22 cellular contexts compared by ENCODE assay signal in the genomic region with DNA sequence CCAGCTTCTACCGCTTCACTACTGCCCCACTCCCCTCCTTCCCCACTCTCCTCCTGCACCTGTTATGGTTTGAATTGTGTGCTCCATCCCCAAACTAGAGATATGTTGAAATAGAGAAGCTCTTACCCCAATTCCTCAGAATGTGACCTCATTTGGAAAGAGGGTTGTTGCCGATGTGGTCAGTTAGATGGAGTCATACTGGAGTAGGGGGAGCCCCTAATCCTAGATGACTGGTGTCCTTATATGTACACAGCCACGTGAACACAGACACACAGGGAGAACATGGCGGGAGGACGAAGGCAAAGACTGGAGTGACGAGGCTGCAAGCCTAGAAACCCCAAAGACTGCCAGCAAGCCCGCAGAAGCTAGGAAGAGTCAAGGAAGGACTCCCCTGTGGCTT.
"Had no signal": no experiment of that assay in that cellular context is flagged by ENCODE, and none has a peak within 500 bp of the region (broad histone marks: within the 10 kb centered on the region; RNA-seq: fewer than 3 reads in every experiment).

No MANE protein-coding gene starts in this region.

- H3K4me3 Mint-ChIP-seq: effector memory CD8-positive, alpha-beta T cell; naive thymus-derived CD8-positive, alpha-beta T cell; nephron progenitor cell; stimulated activated memory B cell treated with anti-CD40 and anti-IgM and Interleukin-4, amounts not matched to agents 10 μg/mL and 1 μg/mL and 100 μg/mL, for 72 hours had no signal

- DNase-seq: cortex of kidney; effector memory CD8-positive, alpha-beta T cell; head of caudate nucleus; left ventricle myocardium superior; lower lobe of right lung; naive thymus-derived CD8-positive, alpha-beta T cell; nephron progenitor cell; occipital lobe; ovary; posterior cingulate gyrus; psoas muscle; right cardiac atrium; sigmoid colon; stimulated activated CD4-positive, alpha-beta T cell treated with anti-CD3 and anti-CD28 coated beads, Interleukin-2, amount 100 ng/mL, for 24 hours; stimulated activated CD4-positive, alpha-beta T cell treated with anti-CD3 and anti-CD28 coated beads, Interleukin-4, amount 100 ng/mL, for 24 hours; stomach; thyroid gland; trophoblast cell had no signal

- H3K36me3 Mint-ChIP-seq: naive thymus-derived CD8-positive, alpha-beta T cell had no signal

- ATAC-seq: effector memory CD8-positive, alpha-beta T cell; left ventricle myocardium superior; lower lobe of right lung; naive thymus-derived CD8-positive, alpha-beta T cell; psoas muscle; right cardiac atrium; stimulated activated memory B cell treated with anti-CD40 and anti-IgM and Interleukin-4, amounts not matched to agents 10 μg/mL and 1 μg/mL and 100 μg/mL, for 72 hours had no signal

- H3K9me3 Mint-ChIP-seq: effector memory CD8-positive, alpha-beta T cell had no signal

- H3K27ac Mint-ChIP-seq: effector memory CD8-positive, alpha-beta T cell; naive thymus-derived CD8-positive, alpha-beta T cell; nephron progenitor cell; stimulated activated memory B cell treated with anti-CD40 and anti-IgM and Interleukin-4, amounts not matched to agents 10 μg/mL and 1 μg/mL and 100 μg/mL, for 72 hours had no signal

- H3K27me3 Mint-ChIP-seq: stimulated activated memory B cell treated with anti-CD40 and anti-IgM and Interleukin-4, amounts not matched to agents 10 μg/mL and 1 μg/mL and 100 μg/mL, for 72 hours had no signal

- H3K36me3 ChIP-seq: lower lobe of right lung, ovary, sigmoid colon, stomach, thyroid gland had no signal

- H3K4me3 ChIP-seq: lower lobe of right lung, ovary, psoas muscle, sigmoid colon, stomach, thyroid gland had no signal

- H3K27me3 ChIP-seq: ovary, sigmoid colon, stomach, thyroid gland had no signal

- FAIRE-seq: endometrium, frontal cortex, keratinocyte had no signal
